Comparison of ENCODE assay signal across 1 cellular context in genomic region chr19:13850910-13851753, GRCh38.
A peak's percentile ranks its signal among the peaks of the same experiment; 100 is the strongest.
TF ChIP-seq lines count a peak whose summit lies in the region.

No MANE protein-coding gene starts in this region.

TF ChIP-seq in SK-N-SH, 30 proteins besides CTCF, POLR2A, EP300 and RAD21 (continued from another document):
- TF ChIP-seq POLR2AphosphoS5 (IDR thresholded peaks at IDR 0.05; ENCODE audit: low read depth, low read length) = peak; percentile 75
- peak; percentile 47; the same call in 1 of the 2 replicates for TF ChIP-seq ELF1 (IDR thresholded peaks at IDR 0.05)
- no peak for TF ChIP-seq USF2 (IDR thresholded peaks at IDR 0.05; ENCODE audit: borderline replicate concordance, low read depth, low read length)
- no peak for TF ChIP-seq EZH2phosphoT487 (IDR thresholded peaks at IDR 0.05; ENCODE audit: borderline replicate concordance, low read depth)
- TF ChIP-seq MEF2A (IDR thresholded peaks at IDR 0.05; ENCODE audit: borderline replicate concordance, low read depth) = no peak
- TF ChIP-seq FOSL2 (IDR thresholded peaks at IDR 0.05; ENCODE audit: borderline replicate concordance, low read depth) = peak; percentile 99
- TF ChIP-seq NFIC (IDR thresholded peaks at IDR 0.05; ENCODE audit: borderline replicate concordance) = peak; percentile 91
- no peak for TF ChIP-seq MXI1 (IDR thresholded peaks at IDR 0.05; ENCODE audit: low read depth, low read length)
